In genomic region chr16:24825696-24826095, GRCh38 we compare ENCODE assay signal across 16 cellular contexts. TPM values are rescaled to one million over a fixed set of nuclear protein-coding genes. Genes with fewer than 3 reads are reported as not detected.
"Had no signal": no experiment of that assay in that cellular context is flagged by ENCODE, and none has a peak within 500 bp of the region (broad histone marks: within the 10 kb centered on the region; RNA-seq: fewer than 3 reads in every experiment).

No MANE protein-coding gene starts in this region.

- H3K4me1 ChIP-seq: colonic mucosa, psoas muscle, upper lobe of right lung had no signal

- ATAC-seq: activated CD8-positive, alpha-beta T cell treated with anti-CD3 and anti-CD28 coated beads, Interleukin-2, amount 10 ng/mL, durations not matched to agents 7 days and 5 days; activated naive CD4-positive, alpha-beta T cell treated with anti-CD3 and anti-CD28 coated beads, Interleukin-2, amount 50 U/mL, for 72 hours; left cardiac atrium had no signal

- H3K9me3 ChIP-seq: colonic mucosa, psoas muscle, sigmoid colon, upper lobe of right lung had no signal

- H3K4me3 ChIP-seq: colonic mucosa, lung, psoas muscle, sigmoid colon, upper lobe of right lung had no signal

- H3K27ac ChIP-seq: colonic mucosa, psoas muscle, upper lobe of right lung had no signal

- DNase-seq: activated CD4-positive, alpha-beta T cell treated with anti-CD3 and anti-CD28 coated beads for 48 hours; activated CD8-positive, alpha-beta T cell treated with anti-CD3 and anti-CD28 coated beads, Interleukin-2, amount 10 ng/mL, durations not matched to agents 7 days and 5 days; anterior cingulate cortex; colonic mucosa; effector CD4-positive, alpha-beta T cell; hypothalamus; left cardiac atrium; psoas muscle; sigmoid colon; stimulated activated CD4-positive, alpha-beta T cell treated with anti-CD3 and anti-CD28 coated beads, Interleukin-2, amount 100 ng/mL, for 24 hours; stimulated activated naive CD4-positive, alpha-beta T cell; upper lobe of right lung had no signal

- H3K27me3 ChIP-seq: colonic mucosa, sigmoid colon, upper lobe of right lung had no signal

RNA-seq across cellular contexts. Expression of gene SLC5A11, which starts 20.1 kb away (rescaled TPM):
- total RNA-seq: activated naive CD4-positive, alpha-beta T cell treated with anti-CD3 and anti-CD28 coated beads, Interleukin-2, amount 50 U/mL, for 72 hours; left cardiac atrium; osteoblast; T-helper 1 cell treated with Interleukin-12 subunit alpha and Interleukin-12 subunit beta and Interleukin-4 antibody, amounts not matched to agents 30 ng/mL and 1 ng/mL, for 36 hours; upper lobe of right lung had no signal
